8 cellular contexts compared by ENCODE assay signal in the genomic region with DNA sequence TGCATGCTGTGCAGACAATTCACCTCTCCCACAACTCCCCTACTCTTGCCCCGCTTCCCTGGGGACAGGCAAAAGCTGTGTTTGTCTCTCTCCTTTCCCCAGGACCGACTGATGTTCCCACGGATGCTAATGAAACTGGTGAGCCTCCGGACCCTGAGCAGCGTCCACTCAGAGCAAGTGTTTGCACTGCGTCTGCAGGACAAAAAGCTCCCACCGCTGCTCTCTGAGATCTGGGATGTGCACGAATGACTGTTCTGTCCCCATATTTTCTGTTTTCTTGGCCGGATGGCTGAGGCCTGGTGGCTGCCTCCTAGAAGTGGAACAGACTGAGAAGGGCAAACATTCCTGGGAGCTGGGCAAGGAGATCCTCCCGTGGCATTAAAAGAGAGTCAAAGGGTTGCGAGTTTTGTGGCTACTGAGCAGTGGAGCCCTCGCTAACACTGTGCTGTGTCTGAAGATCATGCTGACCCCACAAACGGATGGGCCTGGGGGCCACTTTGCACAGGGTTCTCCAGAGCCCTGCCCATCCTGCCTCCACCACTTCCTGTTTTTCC. TPM values are rescaled to one million over a fixed set of nuclear protein-coding genes. Genes with fewer than 3 reads are reported as not detected.
DNase-seq lines count a peak whose midpoint lies in the region; TF ChIP-seq lines count a peak whose summit lies in the region.

No MANE protein-coding gene starts in this region.

- no peaks in the 10 kb centered on the region for H3K9me3 Mint-ChIP-seq in activated naive CD4-positive, alpha-beta T cell treated with anti-CD3 and anti-CD28 coated beads for 36 hours
- no peaks in the 10 kb centered on the region for H3K9me3 Mint-ChIP-seq in type B pancreatic cell

- CTCF ChIA-PET in activated naive CD4-positive, alpha-beta T cell treated with anti-CD3 and anti-CD28 coated beads for 36 hours (lab: Charles Lee), result interaction anchor here (1.0 to 1.5 kb wide), 4 partner anchors 9 to 91 kb away, joined by 3 to 13 read pairs (median 4); a partner anchor contains a TSS

- H3K27me3 ChIP-seq in adrenal gland, result no peaks in the 10 kb centered on the region

- H3K27ac ChIP-seq in adrenal gland, result peak overlapping the region; percentile 65 to 98 (median 91)
- peak overlapping the region; percentile 98 for H3K27ac ChIP-seq in mesodermal cell (ENCODE audit: low read depth, low read length, severe bottlenecking)

- no peak for TF ChIP-seq POLR2A in adrenal gland (IDR thresholded peaks at IDR 0.05)

- intact Hi-C loops in activated naive CD4-positive, alpha-beta T cell treated with anti-CD3 and anti-CD28 coated beads for 36 hours (cut with micrococcal nuclease), result loop anchor here (1.0 to 10.0 kb wide), 12 partner anchors 20 to 736 kb away; a partner anchor contains a TSS
- intact Hi-C loops in adrenal gland (cut with DNase I), result loop anchor here (5.0 to 10.0 kb wide), 3 partner anchors 84 to 91 kb away; a partner anchor contains a TSS

- H3K9me3 ChIP-seq in adrenal gland (replicated peaks in 1 of 3) (no peaks in the 10 kb centered on the region), mesodermal cell (ENCODE audit: control insufficient read depth, low read length) (no peaks in the 10 kb centered on the region)

- H3K27ac Mint-ChIP-seq in activated naive CD4-positive, alpha-beta T cell treated with anti-CD3 and anti-CD28 coated beads for 36 hours, result peak overlapping the region; percentile 98
- H3K27ac Mint-ChIP-seq in type B pancreatic cell, result peak overlapping the region; percentile 99

- H3K4me3 Mint-ChIP-seq in activated naive CD4-positive, alpha-beta T cell treated with anti-CD3 and anti-CD28 coated beads for 36 hours, result peak overlapping the region; percentile 85
- peak overlapping the region; percentile 91 for H3K4me3 Mint-ChIP-seq in type B pancreatic cell

- no peaks in the 10 kb centered on the region for H3K27me3 Mint-ChIP-seq in activated naive CD4-positive, alpha-beta T cell treated with anti-CD3 and anti-CD28 coated beads for 36 hours (ENCODE audit: low read depth)
- H3K27me3 Mint-ChIP-seq in type B pancreatic cell, result no peaks in the 10 kb centered on the region

- H3K4me3 ChIP-seq in adrenal gland (peak overlapping the region in 2 of 4 donors; percentile 40 to 89), mesodermal cell (ENCODE audit: extremely low read depth, insufficient read depth, low read length, poor library complexity, severe bottlenecking) (peak overlapping the region; percentile 70)

- DNase-seq in activated naive CD4-positive, alpha-beta T cell treated with anti-CD3 and anti-CD28 coated beads for 36 hours, result no peak
- no peak for DNase-seq in activated naive CD4-positive, alpha-beta T cell (lab: John Stamatoyannopoulos, UW)
- DNase-seq in adrenal gland, result no peak
- DNase-seq in type B pancreatic cell (ENCODE audit: extremely low spot score, unreplicated experiment), result no peak
- no peak for DNase-seq in NCI-H774 (lab: John Stamatoyannopoulos, UW)
- DNase-seq in DMS79 (lab: John Stamatoyannopoulos, UW), result no peak
- DNase-seq in GF-D8 (lab: John Stamatoyannopoulos, UW), result no peak

- peaks cover 54% of the 10 kb centered on the region for H3K4me1 Mint-ChIP-seq in activated naive CD4-positive, alpha-beta T cell treated with anti-CD3 and anti-CD28 coated beads for 36 hours (ENCODE audit: low read depth)
- peaks cover 42% of the 10 kb centered on the region for H3K4me1 Mint-ChIP-seq in type B pancreatic cell (ENCODE audit: unreplicated experiment)

- peaks cover 1% of the 10 kb centered on the region for H3K36me3 Mint-ChIP-seq in activated naive CD4-positive, alpha-beta T cell treated with anti-CD3 and anti-CD28 coated beads for 36 hours (ENCODE audit: low read depth)
- H3K36me3 Mint-ChIP-seq in type B pancreatic cell, result no peaks in the 10 kb centered on the region

- 53 to 60% (median 57%) methylated on average over 10 to 13 of the region's 13 CpGs for WGBS in adrenal gland, 4 donors
- 49 to 55% methylated on average over 13 of the region's 13 CpGs for WGBS in mesodermal cell (ENCODE audit: insufficient coverage in 2 of 2), 2 experiments

- peaks cover 0 to 5% of the 10 kb centered on the region in 2 donors for H3K36me3 ChIP-seq in adrenal gland (replicated peaks in 1 of 2)
- H3K36me3 ChIP-seq in mesodermal cell (ENCODE audit: control insufficient read depth, insufficient read depth, low read length), result peaks cover under 1% of the 10 kb centered on the region

- TF ChIP-seq CTCF in adrenal gland (IDR thresholded peaks at IDR 0.05) (no peak), type B pancreatic cell (conservative IDR thresholded peaks at IDR 0.05) (no peak)

- H3K4me1 ChIP-seq in adrenal gland (replicated peaks in 1 of 2) (peaks cover 5 to 48% of the 10 kb centered on the region in 2 donors), mesodermal cell (ENCODE audit: control insufficient read depth, insufficient read depth, low read length, poor library complexity, severe bottlenecking) (peaks cover 48% of the 10 kb centered on the region)

RNA-seq across cellular contexts. Expression of a gene that starts 1.4 kb away (rescaled TPM):
- total RNA-seq in activated naive CD4-positive, alpha-beta T cell treated with anti-CD3 and anti-CD28 coated beads for 36 hours, result 10 to 100 TPM; 49.9 to 52.2 TPM
- total RNA-seq in adrenal gland (10 to 100 TPM; 38.8 to 83.0 (median 55.5) TPM), type B pancreatic cell (ENCODE audit: low replicate concordance) (41.1 and 47.7 TPM in 2 replicates)
- polyA plus RNA-seq in adrenal gland, result 10 to 100 TPM; 33.4 to 48.9 (median 45.9) TPM
- 37.0 TPM for polyA plus RNA-seq in mesodermal cell (2013, experiment 1 of 2)
- 32.4 TPM for polyA plus RNA-seq in mesodermal cell (2013, experiment 2 of 2)

RNA-seq across cellular contexts. Expression of a gene that starts 10.7 kb away (rescaled TPM):
- total RNA-seq in activated naive CD4-positive, alpha-beta T cell treated with anti-CD3 and anti-CD28 coated beads for 36 hours, result 10 to 100 TPM; 10.4 to 11.3 TPM
- total RNA-seq in adrenal gland, result 10 to 100 TPM; 23.7 to 76.3 (median 47.2) TPM
- 100 to 1,000 TPM in 1 of 3 donors, 10 to 100 TPM in 2; 15.4 to 246 (median 75.8) TPM for polyA plus RNA-seq in adrenal gland
- polyA plus RNA-seq in mesodermal cell (2013, experiment 1 of 2), result 21.7 TPM
- polyA plus RNA-seq in mesodermal cell (2013, experiment 2 of 2), result 18.3 TPM
- 14.2 and 18.9 TPM in 2 replicates for total RNA-seq in type B pancreatic cell (ENCODE audit: low replicate concordance)

RNA-seq across cellular contexts. Expression of a gene that starts 19.9 kb away (rescaled TPM):
- 1 to 10 TPM; 8.0 to 9.3 TPM for total RNA-seq in activated naive CD4-positive, alpha-beta T cell treated with anti-CD3 and anti-CD28 coated beads for 36 hours
- total RNA-seq in adrenal gland (100 to 1,000 TPM in 4 of 8 donors, 10 to 100 TPM in 4; 64.6 to 127 (median 92.4) TPM), type B pancreatic cell (ENCODE audit: low replicate concordance) (41.1 and 42.2 TPM in 2 replicates)
- 10 to 100 TPM; 39.8 to 59.7 (median 58.2) TPM for polyA plus RNA-seq in adrenal gland
- 29.3 TPM for polyA plus RNA-seq in mesodermal cell (2013, experiment 1 of 2)
- 26.2 TPM for polyA plus RNA-seq in mesodermal cell (2013, experiment 2 of 2)

RNA-seq across cellular contexts. Expression of a gene that starts 53.8 kb away (rescaled TPM):
- total RNA-seq in activated naive CD4-positive, alpha-beta T cell treated with anti-CD3 and anti-CD28 coated beads for 36 hours, result 100 to 1,000 TPM; 273 to 282 TPM
- 100 to 1,000 TPM in 1 of 8 donors, 10 to 100 TPM in 7; 35.8 to 121 (median 58.5) TPM for total RNA-seq in adrenal gland
- 100 to 1,000 TPM in 1 of 3 donors, 10 to 100 TPM in 2; 48.3 to 128 (median 54.9) TPM for polyA plus RNA-seq in adrenal gland
- polyA plus RNA-seq in mesodermal cell (2013, experiment 1 of 2), result 114 TPM
- polyA plus RNA-seq in mesodermal cell (2013, experiment 2 of 2), result 85.5 TPM
- 40.0 and 50.1 TPM in 2 replicates for total RNA-seq in type B pancreatic cell (ENCODE audit: low replicate concordance)
